Comparison of ENCODE assay signal across 1 cellular context in the genomic region with DNA sequence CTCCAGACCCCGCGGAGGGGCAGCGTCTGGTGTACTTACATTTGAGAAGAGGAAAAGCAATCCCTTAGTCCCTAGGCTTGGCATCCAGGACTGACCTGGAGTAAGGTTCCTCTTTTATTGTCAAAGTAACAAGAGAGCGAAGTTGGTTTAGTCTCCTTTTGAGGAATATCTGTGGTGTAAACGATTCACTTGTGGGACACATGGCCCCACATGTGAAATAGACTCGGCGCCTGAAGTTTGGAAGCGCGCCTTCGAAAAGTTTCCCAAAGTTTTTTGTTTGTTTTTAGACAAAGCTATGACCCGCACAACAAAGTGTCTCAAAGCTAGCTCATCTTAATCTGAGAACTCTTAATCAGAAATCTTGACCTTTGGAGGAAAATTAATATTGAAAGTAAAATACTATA.
TF ChIP-seq lines count a peak whose summit lies in the region.

No MANE protein-coding gene starts in this region.

TF ChIP-seq in A549, 52 proteins besides CTCF, POLR2A, EP300 and RAD21 (continued from another document):
- TF ChIP-seq, protein P1, sequence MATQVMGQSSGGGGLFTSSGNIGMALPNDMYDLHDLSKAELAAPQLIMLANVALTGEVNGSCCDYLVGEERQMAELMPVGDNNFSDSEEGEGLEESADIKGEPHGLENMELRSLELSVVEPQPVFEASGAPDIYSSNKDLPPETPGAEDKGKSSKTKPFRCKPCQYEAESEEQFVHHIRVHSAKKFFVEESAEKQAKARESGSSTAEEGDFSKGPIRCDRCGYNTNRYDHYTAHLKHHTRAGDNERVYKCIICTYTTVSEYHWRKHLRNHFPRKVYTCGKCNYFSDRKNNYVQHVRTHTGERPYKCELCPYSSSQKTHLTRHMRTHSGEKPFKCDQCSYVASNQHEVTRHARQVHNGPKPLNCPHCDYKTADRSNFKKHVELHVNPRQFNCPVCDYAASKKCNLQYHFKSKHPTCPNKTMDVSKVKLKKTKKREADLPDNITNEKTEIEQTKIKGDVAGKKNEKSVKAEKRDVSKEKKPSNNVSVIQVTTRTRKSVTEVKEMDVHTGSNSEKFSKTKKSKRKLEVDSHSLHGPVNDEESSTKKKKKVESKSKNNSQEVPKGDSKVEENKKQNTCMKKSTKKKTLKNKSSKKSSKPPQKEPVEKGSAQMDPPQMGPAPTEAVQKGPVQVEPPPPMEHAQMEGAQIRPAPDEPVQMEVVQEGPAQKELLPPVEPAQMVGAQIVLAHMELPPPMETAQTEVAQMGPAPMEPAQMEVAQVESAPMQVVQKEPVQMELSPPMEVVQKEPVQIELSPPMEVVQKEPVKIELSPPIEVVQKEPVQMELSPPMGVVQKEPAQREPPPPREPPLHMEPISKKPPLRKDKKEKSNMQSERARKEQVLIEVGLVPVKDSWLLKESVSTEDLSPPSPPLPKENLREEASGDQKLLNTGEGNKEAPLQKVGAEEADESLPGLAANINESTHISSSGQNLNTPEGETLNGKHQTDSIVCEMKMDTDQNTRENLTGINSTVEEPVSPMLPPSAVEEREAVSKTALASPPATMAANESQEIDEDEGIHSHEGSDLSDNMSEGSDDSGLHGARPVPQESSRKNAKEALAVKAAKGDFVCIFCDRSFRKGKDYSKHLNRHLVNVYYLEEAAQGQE (IDR thresholded peaks at IDR 0.05) = no peak
- TF ChIP-seq RARB (CRISPR knock-in tag; IDR thresholded peaks at IDR 0.05) (no peak), MAFK (IDR thresholded peaks at IDR 0.05; ENCODE audit: partially characterized antibody) (no peak)
